In the genomic region with DNA sequence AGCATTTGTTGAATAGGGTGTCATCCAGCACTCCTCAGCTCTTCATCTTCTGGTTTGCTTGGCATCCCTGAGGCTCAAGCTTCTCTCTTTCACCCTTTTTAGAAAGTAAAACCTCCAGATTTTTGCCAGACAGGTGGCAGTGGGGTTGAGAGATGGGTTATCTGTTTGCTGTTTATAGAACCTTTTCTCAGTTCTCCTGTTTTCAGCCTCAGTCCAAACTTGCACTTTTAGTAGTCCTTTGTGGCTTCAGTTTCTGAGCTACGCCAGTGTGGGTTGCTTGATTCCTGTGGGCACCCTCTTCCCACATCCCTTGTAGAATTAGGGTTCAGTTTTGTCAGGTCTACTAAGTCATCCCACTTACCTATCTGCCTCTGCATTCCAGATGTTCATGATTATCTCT, we compare ENCODE assay signal across 2 cellular contexts.
TF ChIP-seq lines count a peak whose summit lies in the region.

No MANE protein-coding gene starts in this region.

TF ChIP-seq in GM12878, 131 proteins besides CTCF, POLR2A, EP300 and RAD21 (continued from another document and continues in another):
- TF ChIP-seq, protein P1, sequence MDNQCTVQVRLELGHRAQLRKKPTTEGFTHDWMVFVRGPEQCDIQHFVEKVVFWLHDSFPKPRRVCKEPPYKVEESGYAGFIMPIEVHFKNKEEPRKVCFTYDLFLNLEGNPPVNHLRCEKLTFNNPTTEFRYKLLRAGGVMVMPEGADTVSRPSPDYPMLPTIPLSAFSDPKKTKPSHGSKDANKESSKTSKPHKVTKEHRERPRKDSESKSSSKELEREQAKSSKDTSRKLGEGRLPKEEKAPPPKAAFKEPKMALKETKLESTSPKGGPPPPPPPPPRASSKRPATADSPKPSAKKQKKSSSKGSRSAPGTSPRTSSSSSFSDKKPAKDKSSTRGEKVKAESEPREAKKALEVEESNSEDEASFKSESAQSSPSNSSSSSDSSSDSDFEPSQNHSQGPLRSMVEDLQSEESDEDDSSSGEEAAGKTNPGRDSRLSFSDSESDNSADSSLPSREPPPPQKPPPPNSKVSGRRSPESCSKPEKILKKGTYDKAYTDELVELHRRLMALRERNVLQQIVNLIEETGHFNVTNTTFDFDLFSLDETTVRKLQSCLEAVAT (IDR thresholded peaks at IDR 0.05): no peak
- TF ChIP-seq ZNF384 (IDR thresholded peaks at IDR 0.05; ENCODE audit: borderline replicate concordance, low read depth, low read length): no peak
- TF ChIP-seq NFIC (IDR thresholded peaks at IDR 0.05; ENCODE audit: low read depth, low read length): peak; percentile 69
- TF ChIP-seq, protein P2, sequence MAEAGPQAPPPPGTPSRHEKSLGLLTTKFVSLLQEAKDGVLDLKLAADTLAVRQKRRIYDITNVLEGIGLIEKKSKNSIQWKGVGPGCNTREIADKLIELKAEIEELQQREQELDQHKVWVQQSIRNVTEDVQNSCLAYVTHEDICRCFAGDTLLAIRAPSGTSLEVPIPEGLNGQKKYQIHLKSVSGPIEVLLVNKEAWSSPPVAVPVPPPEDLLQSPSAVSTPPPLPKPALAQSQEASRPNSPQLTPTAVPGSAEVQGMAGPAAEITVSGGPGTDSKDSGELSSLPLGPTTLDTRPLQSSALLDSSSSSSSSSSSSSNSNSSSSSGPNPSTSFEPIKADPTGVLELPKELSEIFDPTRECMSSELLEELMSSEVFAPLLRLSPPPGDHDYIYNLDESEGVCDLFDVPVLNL (IDR thresholded peaks at IDR 0.05; ENCODE audit: low read depth, low read length): no peak
- TF ChIP-seq, protein P3, sequence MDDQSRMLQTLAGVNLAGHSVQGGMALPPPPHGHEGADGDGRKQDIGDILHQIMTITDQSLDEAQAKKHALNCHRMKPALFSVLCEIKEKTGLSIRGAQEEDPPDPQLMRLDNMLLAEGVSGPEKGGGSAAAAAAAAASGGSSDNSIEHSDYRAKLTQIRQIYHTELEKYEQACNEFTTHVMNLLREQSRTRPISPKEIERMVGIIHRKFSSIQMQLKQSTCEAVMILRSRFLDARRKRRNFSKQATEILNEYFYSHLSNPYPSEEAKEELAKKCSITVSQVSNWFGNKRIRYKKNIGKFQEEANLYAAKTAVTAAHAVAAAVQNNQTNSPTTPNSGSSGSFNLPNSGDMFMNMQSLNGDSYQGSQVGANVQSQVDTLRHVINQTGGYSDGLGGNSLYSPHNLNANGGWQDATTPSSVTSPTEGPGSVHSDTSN (IDR thresholded peaks at IDR 0.05; ENCODE audit: insufficient replicate concordance, low read depth, low read length): no peak
- no peak for TF ChIP-seq JUNB (IDR thresholded peaks at IDR 0.05)
- peak; percentile 38; the same call in 1 of the 2 replicates for TF ChIP-seq TCF3 (IDR thresholded peaks at IDR 0.05; ENCODE audit: borderline replicate concordance, insufficient read depth, low read depth, low read length)
- TF ChIP-seq SPI1 (IDR thresholded peaks at IDR 0.05; ENCODE audit: borderline replicate concordance, insufficient read depth, low read depth, low read length): 0 out of 2 replicates have a peak, but pooled peaks have one; percentile 27
- TF ChIP-seq MXI1 (IDR thresholded peaks at IDR 0.05; ENCODE audit: low read depth, low read length): no peak
- TF ChIP-seq MEF2B (IDR thresholded peaks at IDR 0.05; ENCODE audit: partially characterized antibody, poor library complexity, severe bottlenecking): no peak
- peak; percentile 24; the same call in 1 of the 2 replicates for TF ChIP-seq PAX5 (IDR thresholded peaks at IDR 0.05; ENCODE audit: borderline replicate concordance, low read depth, low read length)
- no peak for TF ChIP-seq SMAD1 (IDR thresholded peaks at IDR 0.05; ENCODE audit: low read depth, partially characterized antibody)
- TF ChIP-seq, protein P4, sequence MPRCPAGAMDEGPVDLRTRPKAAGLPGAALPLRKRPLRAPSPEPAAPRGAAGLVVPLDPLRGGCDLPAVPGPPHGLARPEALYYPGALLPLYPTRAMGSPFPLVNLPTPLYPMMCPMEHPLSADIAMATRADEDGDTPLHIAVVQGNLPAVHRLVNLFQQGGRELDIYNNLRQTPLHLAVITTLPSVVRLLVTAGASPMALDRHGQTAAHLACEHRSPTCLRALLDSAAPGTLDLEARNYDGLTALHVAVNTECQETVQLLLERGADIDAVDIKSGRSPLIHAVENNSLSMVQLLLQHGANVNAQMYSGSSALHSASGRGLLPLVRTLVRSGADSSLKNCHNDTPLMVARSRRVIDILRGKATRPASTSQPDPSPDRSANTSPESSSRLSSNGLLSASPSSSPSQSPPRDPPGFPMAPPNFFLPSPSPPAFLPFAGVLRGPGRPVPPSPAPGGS (IDR thresholded peaks at IDR 0.05; ENCODE audit: borderline replicate concordance, insufficient read depth, low read depth, low read length, poor library complexity, severe bottlenecking): no peak
- TF ChIP-seq FOXM1 (IDR thresholded peaks at IDR 0.05; ENCODE audit: low read depth, low read length): peak; percentile 68; the same call in 1 of the 2 replicates
- TF ChIP-seq RUNX3 (IDR thresholded peaks at IDR 0.05; ENCODE audit: low read length): peak; percentile 86
- TF ChIP-seq MEF2A (IDR thresholded peaks at IDR 0.05; ENCODE audit: insufficient read depth, low read depth, low read length): peak; percentile 68; the same call in 1 of the 2 replicates
- TF ChIP-seq CEBPB (IDR thresholded peaks at IDR 0.05; ENCODE audit: borderline replicate concordance in 1 of 2, low read depth in 2 of 2, low read length in 2 of 2): no peak
- no peak for TF ChIP-seq EZH2 (IDR thresholded peaks at IDR 0.05; ENCODE audit: borderline replicate concordance, control insufficient read depth, low read depth, low read length)
- TF ChIP-seq NR2C2 (IDR thresholded peaks at IDR 0.05; ENCODE audit: borderline replicate concordance, control insufficient read depth, insufficient read length, low read depth): no peak
- TF ChIP-seq RAD51 (IDR thresholded peaks at IDR 0.05): no peak
- TF ChIP-seq CREM (IDR thresholded peaks at IDR 0.05; ENCODE audit: low read depth): peak; percentile 52; the same call in 1 of the 2 replicates
- TF ChIP-seq, protein P5, sequence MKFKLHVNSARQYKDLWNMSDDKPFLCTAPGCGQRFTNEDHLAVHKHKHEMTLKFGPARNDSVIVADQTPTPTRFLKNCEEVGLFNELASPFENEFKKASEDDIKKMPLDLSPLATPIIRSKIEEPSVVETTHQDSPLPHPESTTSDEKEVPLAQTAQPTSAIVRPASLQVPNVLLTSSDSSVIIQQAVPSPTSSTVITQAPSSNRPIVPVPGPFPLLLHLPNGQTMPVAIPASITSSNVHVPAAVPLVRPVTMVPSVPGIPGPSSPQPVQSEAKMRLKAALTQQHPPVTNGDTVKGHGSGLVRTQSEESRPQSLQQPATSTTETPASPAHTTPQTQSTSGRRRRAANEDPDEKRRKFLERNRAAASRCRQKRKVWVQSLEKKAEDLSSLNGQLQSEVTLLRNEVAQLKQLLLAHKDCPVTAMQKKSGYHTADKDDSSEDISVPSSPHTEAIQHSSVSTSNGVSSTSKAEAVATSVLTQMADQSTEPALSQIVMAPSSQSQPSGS (IDR thresholded peaks at IDR 0.05; ENCODE audit: low read length): peak; percentile 22; the same call in 1 of the 2 replicates
- no peak for TF ChIP-seq KDM1A (IDR thresholded peaks at IDR 0.05; ENCODE audit: borderline replicate concordance)
- TF ChIP-seq SMARCA5 (IDR thresholded peaks at IDR 0.05): no peak
- TF ChIP-seq TCF12 (IDR thresholded peaks at IDR 0.05; ENCODE audit: low read depth, low read length): peak; percentile 42; the same call in 1 of the 2 replicates
- no peak for TF ChIP-seq NFXL1 (IDR thresholded peaks at IDR 0.05; ENCODE audit: borderline replicate concordance)
- no peak for TF ChIP-seq BMI1 (IDR thresholded peaks at IDR 0.05; ENCODE audit: borderline replicate concordance)

TF ChIP-seq in HepG2, 621 proteins besides CTCF, POLR2A, EP300 and RAD21 (continued from another document):
- TF ChIP-seq, protein P6, sequence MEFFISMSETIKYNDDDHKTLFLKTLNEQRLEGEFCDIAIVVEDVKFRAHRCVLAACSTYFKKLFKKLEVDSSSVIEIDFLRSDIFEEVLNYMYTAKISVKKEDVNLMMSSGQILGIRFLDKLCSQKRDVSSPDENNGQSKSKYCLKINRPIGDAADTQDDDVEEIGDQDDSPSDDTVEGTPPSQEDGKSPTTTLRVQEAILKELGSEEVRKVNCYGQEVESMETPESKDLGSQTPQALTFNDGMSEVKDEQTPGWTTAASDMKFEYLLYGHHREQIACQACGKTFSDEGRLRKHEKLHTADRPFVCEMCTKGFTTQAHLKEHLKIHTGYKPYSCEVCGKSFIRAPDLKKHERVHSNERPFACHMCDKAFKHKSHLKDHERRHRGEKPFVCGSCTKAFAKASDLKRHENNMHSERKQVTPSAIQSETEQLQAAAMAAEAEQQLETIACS (CRISPR knock-in tag; IDR thresholded peaks at IDR 0.05): no peak
- TF ChIP-seq NFATC3 (CRISPR knock-in tag; IDR thresholded peaks at IDR 0.05) (no peak), IKZF4 (CRISPR knock-in tag; IDR thresholded peaks at IDR 0.05; ENCODE audit: borderline replicate concordance, low read depth, not compliant biosample characterization) (no peak), ZNF557 (CRISPR knock-in tag; IDR thresholded peaks at IDR 0.05) (no peak)
- TF ChIP-seq, protein P5 (CRISPR knock-in tag; IDR thresholded peaks at IDR 0.05): no peak
- TF ChIP-seq, protein P7, sequence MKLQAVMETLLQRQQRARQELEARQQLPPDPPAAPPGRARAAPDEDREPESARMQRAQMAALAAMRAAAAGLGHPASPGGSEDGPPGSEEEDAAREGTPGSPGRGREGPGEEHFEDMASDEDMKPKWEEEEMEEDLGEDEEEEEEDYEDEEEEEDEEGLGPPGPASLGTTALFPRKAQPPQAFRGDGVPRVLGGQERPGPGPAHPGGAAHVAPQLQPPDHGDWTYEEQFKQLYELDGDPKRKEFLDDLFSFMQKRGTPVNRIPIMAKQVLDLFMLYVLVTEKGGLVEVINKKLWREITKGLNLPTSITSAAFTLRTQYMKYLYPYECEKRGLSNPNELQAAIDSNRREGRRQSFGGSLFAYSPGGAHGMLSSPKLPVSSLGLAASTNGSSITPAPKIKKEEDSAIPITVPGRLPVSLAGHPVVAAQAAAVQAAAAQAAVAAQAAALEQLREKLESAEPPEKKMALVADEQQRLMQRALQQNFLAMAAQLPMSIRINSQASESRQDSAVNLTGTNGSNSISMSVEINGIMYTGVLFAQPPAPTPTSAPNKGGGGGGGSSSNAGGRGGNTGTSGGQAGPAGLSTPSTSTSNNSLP (IDR thresholded peaks at IDR 0.05; ENCODE audit: low read depth, low read length): no peak
